In genomic region chr12:116277393-116278258, GRCh38 we compare ENCODE assay signal across 8 cellular contexts. TPM values are rescaled to one million over a fixed set of nuclear protein-coding genes. Genes with fewer than 3 reads are reported as not detected.
DNase-seq lines count a peak whose midpoint lies in the region; ATAC-seq, FAIRE-seq and TF ChIP-seq lines count a peak whose summit lies in the region.

TSS of gene MED13L (minus strand) at chr12:116277693. CDS start at chr12:116277131, 562 bp downstream.

- TF ChIP-seq CTCF in OCI-LY3 (IDR thresholded peaks at IDR 0.05; ENCODE audit: low read depth, low read length) = no peak

- H2AFZ ChIP-seq in OCI-LY3 (ENCODE audit: low read depth, low read length) = peak within 1 kb of the TSS; percentile 42; the same call in 1 of the 2 replicates

- H4K20me1 ChIP-seq in OCI-LY3 (ENCODE audit: insufficient read depth, low read length) = peaks cover 36% of the 10 kb centered on the region

- peak within 1 kb of the TSS; percentile 79 for H3K9ac ChIP-seq in OCI-LY3 (ENCODE audit: low read length)

- H3K36me3 ChIP-seq in OCI-LY3 (replicated peaks; ENCODE audit: low read depth, low read length) = no peaks in the 10 kb centered on the region

- DNase-seq in COR-L47 (lab: John Stamatoyannopoulos, UW) (peak; percentile 80), HTR-8/SVneo (ENCODE audit: insufficient read length, low spot score) (peak; percentile 92), activated T-cell treated with anti-CD3 and anti-CD28 coated beads for 24 hours (ENCODE audit: low read depth) (peak; percentile 87), epidermal melanocyte (ENCODE audit: insufficient read length, low spot score) (peak; percentile 95)
- DNase-seq in stimulated activated CD8-positive, alpha-beta memory T cell treated with anti-CD3 and anti-CD28 coated beads, Interleukin-2, amount 100 ng/mL, for 48 hours (ENCODE audit: low read depth in 2 of 2) = peak; percentile 70 to 79

- H3K4me3 ChIP-seq in OCI-LY3 (ENCODE audit: low read length) = peak within 1 kb of the TSS; percentile 94
- peak within 1 kb of the TSS; percentile 92 for H3K4me3 ChIP-seq in mononuclear cell (ENCODE audit: low read length)

- peak; percentile 76 for ATAC-seq in GM21360 (IDR thresholded peaks at IDR 0.05; ENCODE audit: unreplicated experiment)

- H3K4me2 ChIP-seq in OCI-LY3 (ENCODE audit: low read length) = peak within 1 kb of the TSS; percentile 94

- H3K4me1 ChIP-seq in OCI-LY3 (ENCODE audit: low read length) (peaks cover 33% of the 10 kb centered on the region), mononuclear cell (ENCODE audit: insufficient read depth, low read length) (peaks cover 64% of the 10 kb centered on the region)

- peak within 1 kb of the TSS; percentile 50 for H3K27ac ChIP-seq in OCI-LY3 (ENCODE audit: low read length)

- FAIRE-seq in HTR-8/SVneo (lab: Jason Lieb, UNC) = peak; percentile 72

- H3K9me3 ChIP-seq in OCI-LY3 (ENCODE audit: insufficient read depth, low read length) = no peaks in the 10 kb centered on the region
- no peaks in the 10 kb centered on the region for H3K9me3 ChIP-seq in mononuclear cell (ENCODE audit: low read depth, low read length)

- H3K79me2 ChIP-seq in OCI-LY3 (ENCODE audit: low read length) = peaks cover 44% of the 10 kb centered on the region

- H3K27me3 ChIP-seq in OCI-LY3 (ENCODE audit: low read depth, low read length) = peaks cover 10% of the 10 kb centered on the region
- no peaks in the 10 kb centered on the region for H3K27me3 ChIP-seq in mononuclear cell (ENCODE audit: insufficient read depth, low read length)

RNA-seq across cellular contexts. Expression of gene MED13L, which starts in this region (rescaled TPM):
- 382 TPM for total RNA-seq in mononuclear cell

Comparison
In these comparisons a context has a peak if more than half of its experiments do, and no peak if none do; other contexts are left out.
1. Peak in every context shown above with its lines: DNase-seq, ATAC-seq, H3K4me3 ChIP-seq and H3K27ac ChIP-seq.